Comparison of ENCODE assay signal across 1 cellular context in the genomic region with DNA sequence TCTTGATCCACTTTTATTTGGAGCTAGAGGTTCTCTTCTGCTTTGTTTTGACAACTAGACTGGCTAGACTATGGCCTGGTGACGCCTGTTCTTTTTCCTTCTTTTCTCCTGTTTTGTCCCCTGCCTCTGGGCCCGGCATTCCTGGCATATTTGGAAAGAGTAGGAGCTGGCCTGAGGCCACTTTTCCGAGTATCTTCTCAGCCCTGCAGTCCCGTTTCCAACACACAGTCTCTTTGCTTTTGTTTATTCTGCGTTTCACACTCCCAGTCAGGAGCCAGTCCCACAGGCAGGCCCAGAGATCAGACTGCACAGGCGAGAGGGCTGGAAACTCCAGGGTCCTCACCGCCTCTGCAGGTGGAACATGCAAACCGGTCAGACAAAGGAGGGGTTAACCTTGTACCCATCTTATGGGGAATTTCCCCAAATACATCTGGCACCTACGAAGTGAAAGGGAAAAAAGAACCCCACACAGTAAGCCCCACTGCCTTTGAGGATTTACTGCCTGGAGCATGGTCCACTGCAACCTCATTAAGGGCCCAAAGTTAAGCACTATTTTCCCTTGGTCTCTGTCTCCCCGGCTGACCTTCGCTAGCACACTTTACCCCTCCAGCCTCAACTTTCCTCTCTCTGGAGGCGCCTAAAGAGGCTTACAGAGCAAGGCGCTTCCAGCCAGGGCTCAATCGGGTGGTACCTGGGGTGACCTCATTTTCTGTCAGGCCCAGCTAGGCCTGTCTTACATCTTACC.
TF ChIP-seq lines count a peak whose summit lies in the region.

No MANE protein-coding gene starts in this region.

TF ChIP-seq in GM12878, 131 proteins besides CTCF, POLR2A, EP300 and RAD21 (continued from another document):
- TF ChIP-seq, protein P1, sequence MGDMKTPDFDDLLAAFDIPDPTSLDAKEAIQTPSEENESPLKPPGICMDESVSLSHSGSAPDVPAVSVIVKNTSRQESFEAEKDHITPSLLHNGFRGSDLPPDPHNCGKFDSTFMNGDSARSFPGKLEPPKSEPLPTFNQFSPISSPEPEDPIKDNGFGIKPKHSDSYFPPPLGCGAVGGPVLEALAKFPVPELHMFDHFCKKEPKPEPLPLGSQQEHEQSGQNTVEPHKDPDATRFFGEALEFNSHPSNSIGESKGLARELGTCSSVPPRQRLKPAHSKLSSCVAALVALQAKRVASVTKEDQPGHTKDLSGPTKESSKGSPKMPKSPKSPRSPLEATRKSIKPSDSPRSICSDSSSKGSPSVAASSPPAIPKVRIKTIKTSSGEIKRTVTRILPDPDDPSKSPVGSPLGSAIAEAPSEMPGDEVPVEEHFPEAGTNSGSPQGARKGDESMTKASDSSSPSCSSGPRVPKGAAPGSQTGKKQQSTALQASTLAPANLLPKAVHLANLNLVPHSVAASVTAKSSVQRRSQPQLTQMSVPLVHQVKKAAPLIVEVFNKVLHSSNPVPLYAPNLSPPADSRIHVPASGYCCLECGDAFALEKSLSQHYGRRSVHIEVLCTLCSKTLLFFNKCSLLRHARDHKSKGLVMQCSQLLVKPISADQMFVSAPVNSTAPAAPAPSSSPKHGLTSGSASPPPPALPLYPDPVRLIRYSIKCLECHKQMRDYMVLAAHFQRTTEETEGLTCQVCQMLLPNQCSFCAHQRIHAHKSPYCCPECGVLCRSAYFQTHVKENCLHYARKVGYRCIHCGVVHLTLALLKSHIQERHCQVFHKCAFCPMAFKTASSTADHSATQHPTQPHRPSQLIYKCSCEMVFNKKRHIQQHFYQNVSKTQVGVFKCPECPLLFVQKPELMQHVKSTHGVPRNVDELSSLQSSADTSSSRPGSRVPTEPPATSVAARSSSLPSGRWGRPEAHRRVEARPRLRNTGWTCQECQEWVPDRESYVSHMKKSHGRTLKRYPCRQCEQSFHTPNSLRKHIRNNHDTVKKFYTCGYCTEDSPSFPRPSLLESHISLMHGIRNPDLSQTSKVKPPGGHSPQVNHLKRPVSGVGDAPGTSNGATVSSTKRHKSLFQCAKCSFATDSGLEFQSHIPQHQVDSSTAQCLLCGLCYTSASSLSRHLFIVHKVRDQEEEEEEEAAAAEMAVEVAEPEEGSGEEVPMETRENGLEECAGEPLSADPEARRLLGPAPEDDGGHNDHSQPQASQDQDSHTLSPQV (IDR thresholded peaks at IDR 0.05), result no peak
- TF ChIP-seq, protein P2, sequence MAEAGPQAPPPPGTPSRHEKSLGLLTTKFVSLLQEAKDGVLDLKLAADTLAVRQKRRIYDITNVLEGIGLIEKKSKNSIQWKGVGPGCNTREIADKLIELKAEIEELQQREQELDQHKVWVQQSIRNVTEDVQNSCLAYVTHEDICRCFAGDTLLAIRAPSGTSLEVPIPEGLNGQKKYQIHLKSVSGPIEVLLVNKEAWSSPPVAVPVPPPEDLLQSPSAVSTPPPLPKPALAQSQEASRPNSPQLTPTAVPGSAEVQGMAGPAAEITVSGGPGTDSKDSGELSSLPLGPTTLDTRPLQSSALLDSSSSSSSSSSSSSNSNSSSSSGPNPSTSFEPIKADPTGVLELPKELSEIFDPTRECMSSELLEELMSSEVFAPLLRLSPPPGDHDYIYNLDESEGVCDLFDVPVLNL (IDR thresholded peaks at IDR 0.05; ENCODE audit: low read depth, low read length), result no peak
